In genomic region chr15:93974804-93975481, GRCh38 we compare ENCODE assay signal across 8 cellular contexts.
DNase-seq lines count a peak whose midpoint lies in the region; ATAC-seq, FAIRE-seq and TF ChIP-seq lines count a peak whose summit lies in the region.

No MANE protein-coding gene starts in this region.

- H3K27me3 ChIP-seq in A673 (replicated peaks; ENCODE audit: insufficient read depth, low read depth, low read length, poor library complexity) (no peaks in the 10 kb centered on the region), SK-N-SH (ENCODE audit: insufficient read depth) (no peaks in the 10 kb centered on the region)

- FAIRE-seq in kidney (lab: Jason Lieb, UNC) = no peak
- no peak for FAIRE-seq in GM12891 (lab: Jason Lieb, UNC)

- H3K27ac Mint-ChIP-seq in activated naive CD4-positive, alpha-beta T cell treated with anti-CD3 and anti-CD28 coated beads for 36 hours = no peak overlapping the region

- H3K4me2 ChIP-seq in SK-N-SH = no peak overlapping the region

- H3K36me3 ChIP-seq in A673 (ENCODE audit: insufficient read depth, low read length, poor library complexity, severe bottlenecking) = no peaks in the 10 kb centered on the region
- no peaks in the 10 kb centered on the region for H3K36me3 ChIP-seq in SK-N-SH (replicated peaks in 1 of 2; ENCODE audit: control insufficient read depth in 1 of 2, insufficient read depth in 2 of 2, low read length in 1 of 2)
- H3K36me3 ChIP-seq in kidney (ENCODE audit: control insufficient read depth in 1 of 2, insufficient read depth in 2 of 2, low read length in 2 of 2) = no peaks in the 10 kb centered on the region

- no peaks in the 10 kb centered on the region for H3K27me3 Mint-ChIP-seq in activated naive CD4-positive, alpha-beta T cell treated with anti-CD3 and anti-CD28 coated beads for 36 hours (ENCODE audit: low read depth)

- no peaks in the 10 kb centered on the region for H3K9me2 ChIP-seq in SK-N-SH

- TF ChIP-seq POLR2A in GM12891 (IDR thresholded peaks at IDR 0.05; ENCODE audit: low read depth, low read length) = no peak

- no peak overlapping the region for H2AFZ ChIP-seq in SK-N-SH (ENCODE audit: low read depth)

- 52% methylated on average over 6 of the region's 6 CpGs for WGBS in SK-N-SH (ENCODE audit: low lambda C conversion rate)

- H3K79me2 ChIP-seq in SK-N-SH (ENCODE audit: insufficient read depth) = no peaks in the 10 kb centered on the region

- H3K9me3 ChIP-seq in A673 (ENCODE audit: low read depth, low read length, poor library complexity, severe bottlenecking) (no peaks in the 10 kb centered on the region), SK-N-SH (no peaks in the 10 kb centered on the region), kidney (ENCODE audit: control insufficient read depth in 1 of 2, low read length in 2 of 2) (no peaks in the 10 kb centered on the region)

- peak; percentile 68 for TF ChIP-seq CTCF in A673 (conservative IDR thresholded peaks at IDR 0.05; ENCODE audit: low read depth, low read length)
- TF ChIP-seq CTCF in HFF-Myc (IDR thresholded peaks at IDR 0.05; ENCODE audit: low read depth, low read length, missing control alignments) = peak; percentile 39
- TF ChIP-seq CTCF in SK-N-SH (IDR thresholded peaks at IDR 0.05) = peak; percentile 51
- TF ChIP-seq CTCF in kidney (IDR thresholded peaks at IDR 0.05; ENCODE audit: borderline replicate concordance, extremely low read depth, insufficient read depth) = peak; percentile 44

- peak; percentile 58 for DNase-seq in A673 (ENCODE audit: low spot score)
- no peak for DNase-seq in HFF-Myc (ENCODE audit: extremely low read depth, low read depth)
- peak; percentile 16 for DNase-seq in SK-N-SH
- no peak for DNase-seq in kidney
- DNase-seq in GM12891 (ENCODE audit: insufficient read length, low spot score) = no peak
- no peak for DNase-seq in activated naive CD4-positive, alpha-beta T cell treated with anti-CD3 and anti-CD28 coated beads for 36 hours

- H3K36me3 Mint-ChIP-seq in activated naive CD4-positive, alpha-beta T cell treated with anti-CD3 and anti-CD28 coated beads for 36 hours (ENCODE audit: low read depth) = no peaks in the 10 kb centered on the region

- H3K4me3 Mint-ChIP-seq in activated naive CD4-positive, alpha-beta T cell treated with anti-CD3 and anti-CD28 coated beads for 36 hours = no peak overlapping the region

- H3K9me3 Mint-ChIP-seq in activated naive CD4-positive, alpha-beta T cell treated with anti-CD3 and anti-CD28 coated beads for 36 hours = no peaks in the 10 kb centered on the region

- TF ChIP-seq RAD21 in SK-N-SH (IDR thresholded peaks at IDR 0.05; ENCODE audit: low read length) = peak; percentile 77

- no peaks in the 10 kb centered on the region for H3F3A ChIP-seq in SK-N-SH (replicated peaks; ENCODE audit: insufficient read depth)

- H3K27ac ChIP-seq in A673 (ENCODE audit: low read depth, low read length, poor library complexity, severe bottlenecking) (no peak overlapping the region), SK-N-SH (ENCODE audit: low read depth in 2 of 2, low read length in 1 of 2) (no peak overlapping the region), kidney (ENCODE audit: low read depth in 2 of 2, low read length in 2 of 2) (no peak overlapping the region)

- TF ChIP-seq EP300 in SK-N-SH (IDR thresholded peaks at IDR 0.05; ENCODE audit: borderline replicate concordance in 1 of 2, low read depth in 1 of 2, low read length in 1 of 2) = no peak

- CTCF ChIA-PET in A673 (lab: Charles Lee) (interaction anchor here (0.6 to 2.0 kb wide), 5 partner anchors 145 to 945 kb away, joined by 3 to 22 read pairs (median 5); no protein-coding TSS in a partner anchor), SK-N-SH (lab: Yijun Ruan, JAX) (interaction anchor here (0.6 to 2.8 kb wide), 22 partner anchors 7 to 944 kb away, joined by 3 to 30 read pairs (median 3); partner anchors contain the start of gene RGMA)
- CTCF ChIA-PET in activated naive CD4-positive, alpha-beta T cell treated with anti-CD3 and anti-CD28 coated beads for 36 hours (lab: Charles Lee) = interaction anchor here (0.7 kb wide), 1 partner anchor 359 kb away, joined by 3 read pairs; no protein-coding TSS in a partner anchor

- intact Hi-C loops in A673 (cut with micrococcal nuclease; ENCODE audit: unreplicated experiment) = loop anchor here (2.0 kb wide), 1 partner anchor 888 kb away; no protein-coding TSS in a partner anchor
- intact Hi-C loops in kidney (cut with DNase I) = no loop called here
- intact Hi-C loops in activated naive CD4-positive, alpha-beta T cell treated with anti-CD3 and anti-CD28 coated beads for 36 hours (cut with micrococcal nuclease) = no loop called here

- POLR2A ChIA-PET in A673 (lab: Charles Lee; ENCODE audit: low non-redundant PET) (no interaction called here), SK-N-SH (lab: Yijun Ruan, JAX) (no interaction called here)

- no peaks in the 10 kb centered on the region for H4K20me1 ChIP-seq in SK-N-SH (ENCODE audit: insufficient read depth)

- no peak for ATAC-seq in GM21526 (IDR thresholded peaks at IDR 0.05; ENCODE audit: low FRiP score, unreplicated experiment)
- ATAC-seq in HG03097 (IDR thresholded peaks at IDR 0.05; ENCODE audit: low FRiP score, unreplicated experiment) = no peak

- no TSS peak for BruUV-seq in A673 (replicated peaks; lab: Mats Ljungman, UMichigan)

- H3K4me1 ChIP-seq in A673 (ENCODE audit: insufficient read depth, low read length, poor library complexity, severe bottlenecking) (no peaks in the 10 kb centered on the region), SK-N-SH (ENCODE audit: control insufficient read depth in 1 of 2, insufficient read depth in 2 of 2, low read depth in 1 of 2, low read length in 1 of 2) (no peaks in the 10 kb centered on the region), kidney (ENCODE audit: control insufficient read depth in 1 of 2, insufficient read depth in 1 of 2, low read depth in 1 of 2, low read length in 2 of 2) (no peaks in the 10 kb centered on the region)

- no peak overlapping the region for H3K9ac ChIP-seq in SK-N-SH
- no peak overlapping the region for H3K9ac ChIP-seq in kidney (ENCODE audit: low read length in 2 of 2)

- no peak overlapping the region for H3K4me3 ChIP-seq in A673 (ENCODE audit: low read depth, low read length, poor library complexity, severe bottlenecking)
- H3K4me3 ChIP-seq in HFF-Myc (replicated peaks; ENCODE audit: low read depth, low read length) = no peak overlapping the region
- no peak overlapping the region for H3K4me3 ChIP-seq in SK-N-SH (ENCODE audit: low read depth in 2 of 2, low read length in 1 of 2)
- no peak overlapping the region for H3K4me3 ChIP-seq in kidney (ENCODE audit: low read length in 2 of 2)

- no peaks in the 10 kb centered on the region for H3K4me1 Mint-ChIP-seq in activated naive CD4-positive, alpha-beta T cell treated with anti-CD3 and anti-CD28 coated beads for 36 hours (ENCODE audit: low read depth)

TF ChIP-seq in SK-N-SH, 30 proteins besides CTCF, POLR2A, EP300 and RAD21:
- no peak for TF ChIP-seq TCF12 (IDR thresholded peaks at IDR 0.05)
- peak; percentile 53; the same call in 1 of the 2 replicates for TF ChIP-seq SMC3 (IDR thresholded peaks at IDR 0.05; ENCODE audit: low read depth, low read length)

TF ChIP-seq in GM12891, 5 proteins besides CTCF, POLR2A, EP300 and RAD21:
- TF ChIP-seq SPI1 (IDR thresholded peaks at IDR 0.05; ENCODE audit: low read depth, low read length) (no peak), TAF1 (IDR thresholded peaks at IDR 0.05; ENCODE audit: low read depth, low read length) (no peak), POU2F2 (IDR thresholded peaks at IDR 0.05; ENCODE audit: low read depth, low read length) (no peak), PAX5 (IDR thresholded peaks at IDR 0.05; ENCODE audit: insufficient read depth, low read length, severe bottlenecking) (no peak), POLR2AphosphoS5 (IDR thresholded peaks at IDR 0.05; ENCODE audit: low read depth, low read length) (no peak)

Comparison
In these comparisons a context has a peak if more than half of its experiments do, and no peak if none do; other contexts are left out.
1. DNase-seq: peak in A673 (single experiment) and SK-N-SH (single experiment); none in HFF-Myc (single experiment), kidney (single experiment), GM12891 (single experiment) and activated naive CD4-positive, alpha-beta T cell treated with anti-CD3 and anti-CD28 coated beads for 36 hours (single experiment).
2. Peak in every context shown above with its lines, with median percentiles within 50 percentile points of each other: CTCF ChIP-seq.